In genomic region chr17:44133918-44134476, GRCh38 we compare ENCODE assay signal across 1 cellular context.
TF ChIP-seq lines count a peak whose summit lies in the region.

No MANE protein-coding gene starts in this region.

TF ChIP-seq in HepG2, 621 proteins besides CTCF, POLR2A, EP300 and RAD21 (continued from another document):
- TF ChIP-seq, protein P1, sequence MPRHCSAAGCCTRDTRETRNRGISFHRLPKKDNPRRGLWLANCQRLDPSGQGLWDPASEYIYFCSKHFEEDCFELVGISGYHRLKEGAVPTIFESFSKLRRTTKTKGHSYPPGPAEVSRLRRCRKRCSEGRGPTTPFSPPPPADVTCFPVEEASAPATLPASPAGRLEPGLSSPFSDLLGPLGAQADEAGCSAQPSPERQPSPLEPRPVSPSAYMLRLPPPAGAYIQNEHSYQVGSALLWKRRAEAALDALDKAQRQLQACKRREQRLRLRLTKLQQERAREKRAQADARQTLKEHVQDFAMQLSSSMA (CRISPR knock-in tag; IDR thresholded peaks at IDR 0.05): 0 out of 2 replicates have a peak, but pooled peaks have one; percentile 35
- TF ChIP-seq ZEB1 (IDR thresholded peaks at IDR 0.05; ENCODE audit: insufficient replicate concordance, low read depth): peak; percentile 32
